18 cellular contexts compared by ENCODE assay signal in genomic region chr4:147378780-147379179, GRCh38.
DNase-seq lines count a peak whose midpoint lies in the region; ATAC-seq and TF ChIP-seq lines count a peak whose summit lies in the region.
"Had no signal": no experiment of that assay in that cellular context is flagged by ENCODE, and none has a peak within 500 bp of the region (broad histone marks: within the 10 kb centered on the region; RNA-seq: fewer than 3 reads in every experiment).

No MANE protein-coding gene starts in this region.

- TF ChIP-seq POLR2A in Peyer's patch (IDR thresholded peaks at IDR 0.05), result no peak

- no peaks in the 10 kb centered on the region for H3K79me1 ChIP-seq in mesendoderm (ENCODE audit: low read length)

- H3K4ac ChIP-seq in mesendoderm (ENCODE audit: low read depth, low read length), result no peak overlapping the region

- WGBS in hepatocyte (ENCODE audit: low lambda C conversion rate, missing lambda C conversion rate), result 55% methylated on average over 2 of the region's 2 CpGs
- no CpG with 5 or more reads among the region's 2 CpGs for WGBS in mesendoderm (ENCODE audit: extremely low coverage, insufficient coverage, low lambda C conversion rate)

- 0 out of 2 replicates have a peak, but pooled peaks cover 7% of the 10 kb centered on the region for H3K4me1 ChIP-seq in GM23338 (ENCODE audit: insufficient read depth)
- H3K4me1 ChIP-seq in Peyer's patch, result no peaks in the 10 kb centered on the region
- H3K4me1 ChIP-seq in hepatocyte (ENCODE audit: insufficient read depth), result no peaks in the 10 kb centered on the region
- H3K4me1 ChIP-seq in mesendoderm (ENCODE audit: control insufficient read depth, low read depth, low read length), result no peaks in the 10 kb centered on the region

- no peaks in the 10 kb centered on the region for H3K9me3 ChIP-seq in Peyer's patch
- H3K9me3 ChIP-seq in hepatocyte (ENCODE audit: low read depth), result no peaks in the 10 kb centered on the region

- H3K56ac ChIP-seq in mesendoderm (ENCODE audit: low read length), result no peak overlapping the region

- no peak overlapping the region for H3K9ac ChIP-seq in mesendoderm (ENCODE audit: low read length)

- no peak overlapping the region for H3K23ac ChIP-seq in mesendoderm (ENCODE audit: low read length)

- H3F3A ChIP-seq in GM23338 (replicated peaks; ENCODE audit: low read depth), result no peaks in the 10 kb centered on the region

- H3K18ac ChIP-seq in mesendoderm (ENCODE audit: low read length), result no peak overlapping the region

- H2BK120ac ChIP-seq in mesendoderm (ENCODE audit: low read depth, low read length), result no peak overlapping the region

- H3K36me3 ChIP-seq in GM23338 (ENCODE audit: insufficient read depth), result no peaks in the 10 kb centered on the region; the same call in 1 of the 2 replicates
- no peaks in the 10 kb centered on the region for H3K36me3 ChIP-seq in Peyer's patch
- no peaks in the 10 kb centered on the region for H3K36me3 ChIP-seq in hepatocyte (replicated peaks; ENCODE audit: insufficient read depth, low read depth)
- no peaks in the 10 kb centered on the region for H3K36me3 ChIP-seq in mesendoderm (ENCODE audit: control insufficient read depth, insufficient read depth, low read length)

- peak overlapping the region; percentile 18; the same call in 1 of the 2 replicates for H3K27ac ChIP-seq in GM23338 (ENCODE audit: low read depth)
- no peak overlapping the region for H3K27ac ChIP-seq in Peyer's patch
- no peak overlapping the region for H3K27ac ChIP-seq in hepatocyte
- H3K27ac ChIP-seq in mesendoderm (ENCODE audit: low read depth, low read length), result no peak overlapping the region
- H3K27ac ChIP-seq: SK-N-MC had no signal

- peak; percentile 78 for DNase-seq in GM23338 (ENCODE audit: low spot score)
- DNase-seq in Peyer's patch, result no peak
- DNase-seq in hepatocyte (ENCODE audit: low spot score), result no peak
- DNase-seq in mesendoderm, result peak; percentile 70
- DNase-seq in NCI-H748 treated with DMSO at 0.1 percent for 48 hours (lab: John Stamatoyannopoulos, UW), result no peak
- no peak for DNase-seq in stimulated activated CD4-positive, alpha-beta T cell treated with anti-CD3 and anti-CD28 coated beads, Interleukin-4, amount 100 ng/mL, for 24 hours
- no peak for DNase-seq in stimulated activated effector memory CD8-positive, alpha-beta T cell treated with anti-CD3 and anti-CD28 coated beads, Interleukin-12 subunit alpha, Interleukin-12 subunit beta, amount 100 ng/mL, for 72 hours (ENCODE audit: low spot score in 2 of 2)
- DNase-seq: activated naive CD4-positive, alpha-beta T cell treated with anti-CD3 and anti-CD28 coated beads, Interleukin-2, amount 10 ng/mL, durations not matched to agents 7 days and 5 days; activated T-cell treated with anti-CD3 and anti-CD28 coated beads, Interleukin-2, amount 50 U/mL, for 4 hours; anterior cingulate cortex; cerebellar nuclear complex; effector memory CD4-positive, alpha-beta T cell; head of caudate nucleus; NCI-H510A had no signal

- H3K4me3 Mint-ChIP-seq in GM23338, result no peak overlapping the region
- H3K4me3 Mint-ChIP-seq in stimulated activated effector memory CD8-positive, alpha-beta T cell treated with anti-CD3 and anti-CD28 coated beads, Interleukin-12 subunit alpha, Interleukin-12 subunit beta, amount 100 ng/mL, for 72 hours, result no peak overlapping the region
- H3K4me3 Mint-ChIP-seq: activated naive CD4-positive, alpha-beta T cell treated with anti-CD3 and anti-CD28 coated beads, Interleukin-2, amount 10 ng/mL, durations not matched to agents 7 days and 5 days; activated T-cell treated with anti-CD3 and anti-CD28 coated beads, Interleukin-2, amount 50 U/mL, for 4 hours; T-helper 2 cell treated with Interferon-gamma antibody and Interleukin-4, amounts not matched to agents 5 μg/mL and 100 μg/mL, for 36 hours had no signal

- H3K79me2 ChIP-seq in GM23338 (replicated peaks; ENCODE audit: insufficient read depth) (no peaks in the 10 kb centered on the region), hepatocyte (no peaks in the 10 kb centered on the region), mesendoderm (ENCODE audit: control insufficient read depth, insufficient read depth, low read length) (no peaks in the 10 kb centered on the region)

- H4K5ac ChIP-seq in mesendoderm (ENCODE audit: low read length), result no peak overlapping the region

- TF ChIP-seq CTCF in GM23338 (conservative IDR thresholded peaks at IDR 0.05; ENCODE audit: low read depth in 2 of 2), result peak; percentile 37 to 42
- TF ChIP-seq CTCF in Peyer's patch (IDR thresholded peaks at IDR 0.05), result peak in 4 of 6 experiments; percentile 10 to 68 (median 64)
- TF ChIP-seq CTCF in hepatocyte (IDR thresholded peaks at IDR 0.05; ENCODE audit: poor library complexity), result peak; percentile 24

- no peak overlapping the region for H2AFZ ChIP-seq in GM23338
- H2AFZ ChIP-seq in hepatocyte, result no peak overlapping the region

- ATAC-seq in GM23338 (peak; percentile 88), GM18502 (IDR thresholded peaks at IDR 0.05; ENCODE audit: poor library complexity, unreplicated experiment) (no peak)
- ATAC-seq in stimulated activated effector memory CD8-positive, alpha-beta T cell treated with anti-CD3 and anti-CD28 coated beads, Interleukin-12 subunit alpha, Interleukin-12 subunit beta, amount 100 ng/mL, for 72 hours, result no peak
- ATAC-seq: activated CD4-positive, CD25-positive, alpha-beta regulatory T cell treated with anti-CD3 and anti-CD28 coated beads, Interleukin-2, amount 50 U/mL, for 24 hours; activated T-cell treated with anti-CD3 and anti-CD28 coated beads, Interleukin-2, amount 50 U/mL, for 4 hours had no signal

- H3K4me1 Mint-ChIP-seq in GM23338, result peaks cover 11% of the 10 kb centered on the region
- H3K4me1 Mint-ChIP-seq in stimulated activated effector memory CD8-positive, alpha-beta T cell treated with anti-CD3 and anti-CD28 coated beads, Interleukin-12 subunit alpha, Interleukin-12 subunit beta, amount 100 ng/mL, for 72 hours, result no peaks in the 10 kb centered on the region
- H3K4me1 Mint-ChIP-seq: activated naive CD4-positive, alpha-beta T cell treated with anti-CD3 and anti-CD28 coated beads, Interleukin-2, amount 10 ng/mL, durations not matched to agents 7 days and 5 days had no signal

- H4K8ac ChIP-seq in mesendoderm (ENCODE audit: low read depth, low read length), result no peak overlapping the region

- no peak overlapping the region for H2AK5ac ChIP-seq in mesendoderm (ENCODE audit: low read length)

- H4K20me1 ChIP-seq in GM23338 (replicated peaks; ENCODE audit: insufficient read depth), result no peaks in the 10 kb centered on the region
- no peaks in the 10 kb centered on the region for H4K20me1 ChIP-seq in hepatocyte (ENCODE audit: insufficient read depth, poor library complexity, severe bottlenecking)

- no peak overlapping the region for H2BK5ac ChIP-seq in mesendoderm (ENCODE audit: low read length)

- peaks cover 4% of the 10 kb centered on the region; the same call in 1 of the 2 replicates for H3K9me2 ChIP-seq in GM23338 (ENCODE audit: insufficient read depth)
- no peaks in the 10 kb centered on the region for H3K9me2 ChIP-seq in hepatocyte (replicated peaks; ENCODE audit: insufficient read depth)

- H2BK15ac ChIP-seq in mesendoderm (replicated peaks; ENCODE audit: low read depth), result no peak overlapping the region

- H3K27ac Mint-ChIP-seq in GM23338, result peak overlapping the region; percentile 95
- H3K27ac Mint-ChIP-seq in stimulated activated effector memory CD8-positive, alpha-beta T cell treated with anti-CD3 and anti-CD28 coated beads, Interleukin-12 subunit alpha, Interleukin-12 subunit beta, amount 100 ng/mL, for 72 hours, result no peak overlapping the region
- H3K27ac Mint-ChIP-seq: activated naive CD4-positive, alpha-beta T cell treated with anti-CD3 and anti-CD28 coated beads, Interleukin-2, amount 10 ng/mL, durations not matched to agents 7 days and 5 days; T-helper 2 cell treated with Interferon-gamma antibody and Interleukin-4, amounts not matched to agents 5 μg/mL and 100 μg/mL, for 36 hours had no signal

- H3K9me3 Mint-ChIP-seq in GM23338, result peaks cover 16% of the 10 kb centered on the region; the same call in 2 of the 3 replicates
- H3K9me3 Mint-ChIP-seq in stimulated activated effector memory CD8-positive, alpha-beta T cell treated with anti-CD3 and anti-CD28 coated beads, Interleukin-12 subunit alpha, Interleukin-12 subunit beta, amount 100 ng/mL, for 72 hours, result peaks cover 4% of the 10 kb centered on the region
- H3K9me3 Mint-ChIP-seq: activated naive CD4-positive, alpha-beta T cell treated with anti-CD3 and anti-CD28 coated beads, Interleukin-2, amount 10 ng/mL, durations not matched to agents 7 days and 5 days; T-helper 2 cell treated with Interferon-gamma antibody and Interleukin-4, amounts not matched to agents 5 μg/mL and 100 μg/mL, for 36 hours had no signal

- no peak overlapping the region for H3K4me2 ChIP-seq in GM23338
- no peak overlapping the region for H3K4me2 ChIP-seq in hepatocyte
- H3K4me2 ChIP-seq in mesendoderm (ENCODE audit: low read length), result no peak overlapping the region

- H3K36me3 Mint-ChIP-seq in GM23338 (ENCODE audit: low read depth), result peaks cover 13% of the 10 kb centered on the region; the same call in 2 of the 3 replicates
- H3K36me3 Mint-ChIP-seq in stimulated activated effector memory CD8-positive, alpha-beta T cell treated with anti-CD3 and anti-CD28 coated beads, Interleukin-12 subunit alpha, Interleukin-12 subunit beta, amount 100 ng/mL, for 72 hours, result no peaks in the 10 kb centered on the region
- H3K36me3 Mint-ChIP-seq: activated naive CD4-positive, alpha-beta T cell treated with anti-CD3 and anti-CD28 coated beads, Interleukin-2, amount 10 ng/mL, durations not matched to agents 7 days and 5 days had no signal

- H3K27me3 Mint-ChIP-seq in GM23338 (ENCODE audit: insufficient read depth, low read depth, poor library complexity), result no peaks in the 10 kb centered on the region
- H3K27me3 Mint-ChIP-seq: activated naive CD4-positive, alpha-beta T cell treated with anti-CD3 and anti-CD28 coated beads, Interleukin-2, amount 10 ng/mL, durations not matched to agents 7 days and 5 days had no signal

- H3K4me3 ChIP-seq in GM23338, result no peak overlapping the region
- H3K4me3 ChIP-seq in Peyer's patch, result no peak overlapping the region
- no peak overlapping the region for H3K4me3 ChIP-seq in hepatocyte
- H3K4me3 ChIP-seq in mesendoderm (ENCODE audit: low read length), result no peak overlapping the region
- H3K4me3 ChIP-seq: SK-N-MC had no signal

- H3K27me3 ChIP-seq in GM23338 (ENCODE audit: insufficient read depth) (no peaks in the 10 kb centered on the region), Peyer's patch (no peaks in the 10 kb centered on the region), hepatocyte (no peaks in the 10 kb centered on the region), mesendoderm (ENCODE audit: insufficient read depth, low read length, poor library complexity) (no peaks in the 10 kb centered on the region)

Comparison
In these comparisons a context has a peak if more than half of its experiments do, and no peak if none do; other contexts are left out.
1. DNase-seq: peak in GM23338 (single experiment) and mesendoderm (single experiment); none in Peyer's patch (0 of 3), hepatocyte (single experiment), NCI-H748 treated with DMSO at 0.1 percent for 48 hours (single experiment), stimulated activated CD4-positive, alpha-beta T cell treated with anti-CD3 and anti-CD28 coated beads, Interleukin-4, amount 100 ng/mL, for 24 hours (single experiment) and stimulated activated effector memory CD8-positive, alpha-beta T cell treated with anti-CD3 and anti-CD28 coated beads, Interleukin-12 subunit alpha, Interleukin-12 subunit beta, amount 100 ng/mL, for 72 hours (0 of 2).
2. Peak in every context shown above with its lines, with median percentiles within 50 percentile points of each other: CTCF ChIP-seq.